8 cellular contexts compared by ENCODE assay signal in genomic region chr20:13995086-13995665, GRCh38. TPM values are rescaled to one million over a fixed set of nuclear protein-coding genes. Genes with fewer than 3 reads are reported as not detected.
DNase-seq lines count a peak whose midpoint lies in the region; ATAC-seq and TF ChIP-seq lines count a peak whose summit lies in the region.

Gene MACROD2, plus strand, starts transcription at chr20:13995516.

- no peak for TF ChIP-seq POLR2A in erythroblast (IDR thresholded peaks at IDR 0.05; ENCODE audit: low read length)

- no peak for ATAC-seq in HG03135 (IDR thresholded peaks at IDR 0.05; ENCODE audit: unreplicated experiment)

- POLR2A ChIA-PET in HEK293T (lab: Yijun Ruan, JAX): interaction anchor here (0.8 to 1.6 kb wide), 2 partner anchors 47 to 210 kb away, joined by 4 read pairs; partner anchors contain the start of genes ESF1 and NDUFAF5

- CTCF ChIA-PET in HEK293T (lab: Yijun Ruan, JAX): interaction anchor here (1.0 kb wide), 1 partner anchor 58 kb away, joined by 3 read pairs; no protein-coding TSS in a partner anchor

- DNase-seq in AG08395 (ENCODE audit: low spot score) (peak; percentile 99), HEK293T (ENCODE audit: extremely low spot score) (peak; percentile 98), NCI-H2227 (lab: John Stamatoyannopoulos, UW; ENCODE audit: unreplicated experiment) (peak; percentile 99), erythroblast (lab: John Stamatoyannopoulos, UW) (peak; percentile 58 to 69), mesenteric fat pad (ENCODE audit: low spot score) (peak; percentile 95)
- DNase-seq in activated CD4-positive, alpha-beta T cell treated with anti-CD3 and anti-CD28 coated beads, Interleukin-2, amount 50 U/mL, for 48 hours: peak; percentile 12 to 23
- peak; percentile 5 for DNase-seq in stimulated activated CD8-positive, alpha-beta memory T cell treated with anti-CD3 and anti-CD28 coated beads, Interleukin-12 subunit alpha, Interleukin-12 subunit beta, amount 100 ng/mL, for 24 hours (ENCODE audit: extremely low read depth)

TF ChIP-seq in HEK293T, 16 proteins besides CTCF, POLR2A, EP300 and RAD21:
- TF ChIP-seq ARNT (IDR thresholded peaks at IDR 0.05) (0 out of 2 replicates have a peak, but pooled peaks have one; percentile 23), SP1 (IDR thresholded peaks at IDR 0.05) (no peak), CTBP1 (IDR thresholded peaks at IDR 0.05; ENCODE audit: borderline replicate concordance) (no peak), TARDBP (IDR thresholded peaks at IDR 0.05) (peak; percentile 10; the same call in 1 of the 2 replicates), FOXA1 (IDR thresholded peaks at IDR 0.05) (no peak), FOXK2 (IDR thresholded peaks at IDR 0.05) (no peak), LEF1 (IDR thresholded peaks at IDR 0.05; ENCODE audit: borderline replicate concordance) (no peak), PKNOX1 (IDR thresholded peaks at IDR 0.05) (peak; percentile 100), SUZ12 (IDR thresholded peaks at IDR 0.05) (no peak), NFRKB (IDR thresholded peaks at IDR 0.05) (no peak), BHLHE40 (IDR thresholded peaks at IDR 0.05; ENCODE audit: borderline replicate concordance) (no peak), ELF4 (IDR thresholded peaks at IDR 0.05) (no peak), L3MBTL2 (conservative IDR thresholded peaks at IDR 0.05) (peak; percentile 77), HDGF (IDR thresholded peaks at IDR 0.05; ENCODE audit: borderline replicate concordance) (no peak), ZNF384 (IDR thresholded peaks at IDR 0.05) (no peak), FOXM1 (IDR thresholded peaks at IDR 0.05; ENCODE audit: borderline replicate concordance) (no peak)

RNA-seq across cellular contexts. Expression of gene MACROD2, which starts in this region (rescaled TPM):
- total RNA-seq in mesenteric fat pad: 3.8 TPM

Comparison
In these comparisons a context has a peak if more than half of its experiments do, and no peak if none do; other contexts are left out.
1. DNase-seq: peak in every context shown above with its lines; median percentile 99 in AG08395; 99 in NCI-H2227; 98 in HEK293T; 95 in mesenteric fat pad; 64 in erythroblast; 18 in activated CD4-positive, alpha-beta T cell treated with anti-CD3 and anti-CD28 coated beads, Interleukin-2, amount 50 U/mL, for 48 hours; 5 in stimulated activated CD8-positive, alpha-beta memory T cell treated with anti-CD3 and anti-CD28 coated beads, Interleukin-12 subunit alpha, Interleukin-12 subunit beta, amount 100 ng/mL, for 24 hours.